ENCODE assay signal across 8 cellular contexts in genomic region chr17:27651411-27652345, GRCh38. TPM values are rescaled to one million over a fixed set of nuclear protein-coding genes. Genes with fewer than 3 reads are reported as not detected.
DNase-seq lines count a peak whose midpoint lies in the region; ATAC-seq and TF ChIP-seq lines count a peak whose summit lies in the region.

No MANE protein-coding gene starts in this region.

- no peak overlapping the region for H3K4me3 ChIP-seq in MM.1S (ENCODE audit: low read length)

- CTCF ChIA-PET in activated CD4-positive, alpha-beta memory T cell treated with anti-CD3 and anti-CD28 coated beads for 36 hours (lab: Charles Lee): interaction anchor here (0.5 to 9.3 kb wide), 28 partner anchors 12 to 415 kb away, joined by 3 to 207 read pairs (median 4); partner anchors contain the start of gene LGALS9

- no peak overlapping the region for H2AFZ ChIP-seq in MM.1S (ENCODE audit: low read length)

- no peak overlapping the region for H3K27ac Mint-ChIP-seq in activated CD4-positive, alpha-beta memory T cell treated with anti-CD3 and anti-CD28 coated beads for 36 hours

- intact Hi-C loops in activated CD4-positive, alpha-beta memory T cell treated with anti-CD3 and anti-CD28 coated beads for 36 hours (cut with micrococcal nuclease): loop anchor here (1.0 to 2.0 kb wide), 5 partner anchors 39 to 415 kb away; no protein-coding TSS in a partner anchor

- H3K27me3 Mint-ChIP-seq in activated CD4-positive, alpha-beta memory T cell treated with anti-CD3 and anti-CD28 coated beads for 36 hours: no peaks in the 10 kb centered on the region

- H3K79me2 ChIP-seq in MM.1S (ENCODE audit: low read length): no peaks in the 10 kb centered on the region

- peak; percentile 73 for TF ChIP-seq CTCF in MM.1S (IDR thresholded peaks at IDR 0.05; ENCODE audit: low read length)

- peak; percentile 46 for DNase-seq in EL
- DNase-seq in MM.1S: peak; percentile 24
- DNase-seq in activated CD4-positive, alpha-beta memory T cell treated with anti-CD3 and anti-CD28 coated beads for 36 hours: peak; percentile 83
- peak; percentile 63 for DNase-seq in effector CD4-positive, alpha-beta T cell
- peak; percentile 57 for DNase-seq in myocyte (ENCODE audit: low read depth)
- DNase-seq in stimulated activated CD8-positive, alpha-beta memory T cell treated with anti-CD3 and anti-CD28 coated beads, Interleukin-7, amount 100 ng/mL, for 48 hours (ENCODE audit: extremely low read depth in 1 of 2, low read depth in 1 of 2): peak; percentile 33 to 45
- no peak for DNase-seq in COR-L47 (lab: John Stamatoyannopoulos, UW)

- POLR2A ChIA-PET in activated CD4-positive, alpha-beta memory T cell treated with anti-CD3 and anti-CD28 coated beads for 36 hours (lab: Charles Lee): no interaction called here

- no peaks in the 10 kb centered on the region for H3K9me3 ChIP-seq in MM.1S (replicated peaks; ENCODE audit: insufficient read depth, low read length)

- peaks cover 4% of the 10 kb centered on the region for H3K4me1 Mint-ChIP-seq in activated CD4-positive, alpha-beta memory T cell treated with anti-CD3 and anti-CD28 coated beads for 36 hours (ENCODE audit: low read depth)

- H3K9ac ChIP-seq in MM.1S (ENCODE audit: low read length): no peak overlapping the region

- H3K27me3 ChIP-seq in MM.1S (replicated peaks; ENCODE audit: insufficient read depth, low read length): no peaks in the 10 kb centered on the region

- no peaks in the 10 kb centered on the region for H3K9me2 ChIP-seq in MM.1S (replicated peaks; ENCODE audit: insufficient read depth, low read length)

- no peak overlapping the region for H3K4me3 Mint-ChIP-seq in activated CD4-positive, alpha-beta memory T cell treated with anti-CD3 and anti-CD28 coated beads for 36 hours

- H3K36me3 ChIP-seq in MM.1S (replicated peaks; ENCODE audit: insufficient read depth, low read length): no peaks in the 10 kb centered on the region

- H3K9me3 Mint-ChIP-seq in activated CD4-positive, alpha-beta memory T cell treated with anti-CD3 and anti-CD28 coated beads for 36 hours: no peaks in the 10 kb centered on the region

- H4K20me1 ChIP-seq in MM.1S (ENCODE audit: insufficient read depth, low read length): no peaks in the 10 kb centered on the region

- no peaks in the 10 kb centered on the region for H3F3A ChIP-seq in MM.1S (ENCODE audit: insufficient read depth, low read length)

- no peak for ATAC-seq in HG03520 (IDR thresholded peaks at IDR 0.05; ENCODE audit: unreplicated experiment)

- no peaks in the 10 kb centered on the region for H3K4me1 ChIP-seq in MM.1S (ENCODE audit: low read length)

- H3K27ac ChIP-seq in MM.1S (ENCODE audit: low read length): no peak overlapping the region

- no peaks in the 10 kb centered on the region for H3K36me3 Mint-ChIP-seq in activated CD4-positive, alpha-beta memory T cell treated with anti-CD3 and anti-CD28 coated beads for 36 hours

- H3K4me2 ChIP-seq in MM.1S (ENCODE audit: low read depth, low read length): no peak overlapping the region

RNA-seq across cellular contexts. Expression of gene LGALS9, which starts 20.7 kb away (rescaled TPM):
- total RNA-seq in activated CD4-positive, alpha-beta memory T cell treated with anti-CD3 and anti-CD28 coated beads for 36 hours: 10 to 100 TPM; 44.3 to 45.4 TPM
- 0.29 and 0.31 TPM in 2 replicates for total RNA-seq in myocyte
- polyA plus RNA-seq in myocyte (2012): 0.38 TPM

Comparison
In these comparisons a context has a peak if more than half of its experiments do, and no peak if none do; other contexts are left out.
1. RNA of gene LGALS9, which starts 20.7 kb away (total RNA-seq): 44.3 to 45.4 TPM in activated CD4-positive, alpha-beta memory T cell treated with anti-CD3 and anti-CD28 coated beads for 36 hours; 0.29 to 0.31 TPM in myocyte; every median in the first group is over 10 times any median in the second.